In the genomic region with DNA sequence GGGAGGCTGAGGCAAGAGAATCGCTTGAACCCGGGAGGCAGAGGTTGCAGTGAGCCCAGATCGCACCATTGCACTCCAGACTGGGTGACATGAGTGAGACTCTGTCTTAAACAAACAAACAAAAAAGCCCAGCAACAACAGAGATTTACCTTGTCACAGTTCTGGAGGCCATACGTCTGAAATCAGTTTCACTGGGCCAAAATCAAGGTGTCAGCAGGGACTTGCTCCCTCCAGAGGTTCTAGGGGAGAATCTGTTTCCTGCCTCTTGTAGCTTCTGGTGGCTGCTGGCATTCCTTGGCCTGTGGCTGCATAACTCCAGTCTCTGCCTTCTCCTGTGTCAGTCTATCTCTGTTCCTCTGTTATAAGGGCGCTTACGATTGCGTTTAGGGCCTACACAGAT, we compare ENCODE assay signal across 1 cellular context.
TF ChIP-seq lines count a peak whose summit lies in the region.

No MANE protein-coding gene starts in this region.

TF ChIP-seq in HepG2, 621 proteins besides CTCF, POLR2A, EP300 and RAD21 (continued from another document):
- TF ChIP-seq CBX2 (IDR thresholded peaks at IDR 0.05; ENCODE audit: low read depth, low read length) (no peak), CBX2 (CRISPR knock-in tag; IDR thresholded peaks at IDR 0.05; ENCODE audit: low read depth) (no peak), ZNF562 (CRISPR knock-in tag; IDR thresholded peaks at IDR 0.05; ENCODE audit: borderline replicate concordance) (no peak), HMG20A (CRISPR knock-in tag; IDR thresholded peaks at IDR 0.05; ENCODE audit: borderline replicate concordance) (no peak), NR2F1 (CRISPR knock-in tag; IDR thresholded peaks at IDR 0.05) (no peak), KLF12 (CRISPR knock-in tag; IDR thresholded peaks at IDR 0.05; ENCODE audit: borderline replicate concordance) (no peak), HMGA1 (CRISPR knock-in tag; conservative IDR thresholded peaks at IDR 0.05) (no peak), ZBTB4 (CRISPR knock-in tag; IDR thresholded peaks at IDR 0.05; ENCODE audit: borderline replicate concordance) (no peak)
- TF ChIP-seq, protein P1, sequence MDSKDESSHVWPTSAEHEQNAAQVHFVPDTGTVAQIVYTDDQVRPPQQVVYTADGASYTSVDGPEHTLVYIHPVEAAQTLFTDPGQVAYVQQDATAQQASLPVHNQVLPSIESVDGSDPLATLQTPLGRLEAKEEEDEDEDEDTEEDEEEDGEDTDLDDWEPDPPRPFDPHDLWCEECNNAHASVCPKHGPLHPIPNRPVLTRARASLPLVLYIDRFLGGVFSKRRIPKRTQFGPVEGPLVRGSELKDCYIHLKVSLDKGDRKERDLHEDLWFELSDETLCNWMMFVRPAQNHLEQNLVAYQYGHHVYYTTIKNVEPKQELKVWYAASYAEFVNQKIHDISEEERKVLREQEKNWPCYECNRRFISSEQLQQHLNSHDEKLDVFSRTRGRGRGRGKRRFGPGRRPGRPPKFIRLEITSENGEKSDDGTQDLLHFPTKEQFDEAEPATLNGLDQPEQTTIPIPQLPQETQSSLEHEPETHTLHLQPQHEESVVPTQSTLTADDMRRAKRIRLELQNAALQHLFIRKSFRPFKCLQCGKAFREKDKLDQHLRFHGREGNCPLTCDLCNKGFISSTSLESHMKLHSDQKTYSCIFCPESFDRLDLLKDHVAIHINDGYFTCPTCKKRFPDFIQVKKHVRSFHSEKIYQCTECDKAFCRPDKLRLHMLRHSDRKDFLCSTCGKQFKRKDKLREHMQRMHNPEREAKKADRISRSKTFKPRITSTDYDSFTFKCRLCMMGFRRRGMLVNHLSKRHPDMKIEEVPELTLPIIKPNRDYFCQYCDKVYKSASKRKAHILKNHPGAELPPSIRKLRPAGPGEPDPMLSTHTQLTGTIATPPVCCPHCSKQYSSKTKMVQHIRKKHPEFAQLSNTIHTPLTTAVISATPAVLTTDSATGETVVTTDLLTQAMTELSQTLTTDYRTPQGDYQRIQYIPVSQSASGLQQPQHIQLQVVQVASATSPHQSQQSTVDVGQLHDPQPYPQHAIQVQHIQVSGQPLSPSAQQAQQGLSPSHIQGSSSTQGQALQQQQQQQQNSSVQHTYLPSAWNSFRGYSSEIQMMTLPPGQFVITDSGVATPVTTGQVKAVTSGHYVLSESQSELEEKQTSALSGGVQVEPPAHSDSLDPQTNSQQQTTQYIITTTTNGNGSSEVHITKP (CRISPR knock-in tag; IDR thresholded peaks at IDR 0.05; ENCODE audit: low read depth): no peak
